ENCODE assay signal across 32 cellular contexts in the genomic region with DNA sequence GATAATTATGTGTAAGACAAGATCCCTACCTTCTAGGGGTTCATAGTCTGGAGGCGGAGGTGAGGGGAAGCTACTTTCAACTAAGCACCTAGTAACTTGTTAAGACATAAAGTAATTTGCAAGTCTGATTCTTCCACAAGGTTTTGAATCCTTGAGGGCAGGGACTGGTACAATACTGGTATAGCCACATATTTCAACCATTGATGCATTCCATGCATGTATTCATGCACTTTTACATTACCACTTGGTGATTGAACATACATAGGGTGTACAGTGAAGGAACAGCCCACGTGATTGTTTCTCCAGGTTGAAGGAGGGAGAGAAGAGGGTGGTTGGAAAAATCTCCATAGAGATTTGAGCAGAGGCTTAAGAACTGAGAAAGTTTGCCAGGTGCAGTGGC.
"Had no signal": no experiment of that assay in that cellular context is flagged by ENCODE, and none has a peak within 500 bp of the region (broad histone marks: within the 10 kb centered on the region; RNA-seq: fewer than 3 reads in every experiment).

No MANE protein-coding gene starts in this region.

- H3K36me3 Mint-ChIP-seq: immature natural killer cell; mesothelial cell of epicardium; naive B cell; natural killer cell; neural progenitor cell; stimulated activated naive B cell treated with anti-CD40 and anti-IgM and Interleukin-4, amounts not matched to agents 10 μg/mL and 1 μg/mL and 100 μg/mL, for 72 hours had no signal

- H3K9ac ChIP-seq: neural progenitor cell, parathyroid adenoma had no signal

- H3K36me3 ChIP-seq: left ventricle myocardium inferior, neural progenitor cell, neutrophil, right atrium auricular region, stomach, thyroid gland, transverse colon, upper lobe of right lung had no signal

- H3K4me3 Mint-ChIP-seq: immature natural killer cell; mesothelial cell of epicardium; naive B cell; natural killer cell; nephron progenitor cell; neural progenitor cell; stimulated activated naive B cell treated with anti-CD40 and anti-IgM and Interleukin-4, amounts not matched to agents 10 μg/mL and 1 μg/mL and 100 μg/mL, for 72 hours had no signal

- FAIRE-seq: islet of Langerhans, kidney, urothelium cell line had no signal

- H3K4me1 ChIP-seq: left ventricle myocardium inferior, parathyroid adenoma, psoas muscle, right atrium auricular region, testis, thyroid gland, transverse colon, upper lobe of right lung had no signal

- H3K27ac ChIP-seq: left ventricle myocardium inferior, neural progenitor cell, neutrophil, parathyroid adenoma, psoas muscle, right atrium auricular region, skin epidermis, stomach, testis, thyroid gland, transverse colon, upper lobe of right lung had no signal

- H3K4me3 ChIP-seq: left ventricle myocardium inferior, lung, neural progenitor cell, psoas muscle, right atrium auricular region, skin epidermis, stomach, testis, thyroid gland, transverse colon, upper lobe of right lung had no signal

- H3K27ac Mint-ChIP-seq: immature natural killer cell; mesothelial cell of epicardium; naive B cell; natural killer cell; nephron progenitor cell; neural progenitor cell; stimulated activated naive B cell treated with anti-CD40 and anti-IgM and Interleukin-4, amounts not matched to agents 10 μg/mL and 1 μg/mL and 100 μg/mL, for 72 hours had no signal

- H3K27me3 ChIP-seq: neural progenitor cell, right atrium auricular region, testis, thyroid gland had no signal

- H3K9me3 ChIP-seq: left ventricle myocardium inferior, neutrophil, psoas muscle, right atrium auricular region, stomach, testis, thyroid gland, transverse colon, upper lobe of right lung had no signal

- ATAC-seq: left colon; natural killer cell; psoas muscle; sciatic nerve; stimulated activated naive B cell treated with anti-CD40 and anti-IgM and Interleukin-4, amounts not matched to agents 10 μg/mL and 1 μg/mL and 100 μg/mL, for 72 hours; stimulated activated naive CD8-positive, alpha-beta T cell treated with anti-CD3 and anti-CD28 coated beads, Interleukin-15, Interleukin-2, amounts not matched to agents 100 U/mL and 50 U/mL, for 24 hours; upper lobe of right lung had no signal

- H3K4me1 Mint-ChIP-seq: immature natural killer cell; naive B cell; natural killer cell; stimulated activated naive B cell treated with anti-CD40 and anti-IgM and Interleukin-4, amounts not matched to agents 10 μg/mL and 1 μg/mL and 100 μg/mL, for 72 hours had no signal

- H3K9me3 Mint-ChIP-seq: immature natural killer cell; mesothelial cell of epicardium; natural killer cell; nephron progenitor cell; neural progenitor cell; stimulated activated naive B cell treated with anti-CD40 and anti-IgM and Interleukin-4, amounts not matched to agents 10 μg/mL and 1 μg/mL and 100 μg/mL, for 72 hours had no signal

- H2AFZ ChIP-seq: neural progenitor cell, parathyroid adenoma had no signal

- DNase-seq: hypothalamus; immature natural killer cell; kidney; left colon; left ventricle myocardium inferior; mesendoderm; naive B cell; natural killer cell; nephron progenitor cell; occipital lobe; psoas muscle; stimulated activated CD4-positive, alpha-beta T cell treated with anti-CD3 and anti-CD28 coated beads, Interleukin-12 subunit alpha, Interleukin-12 subunit beta, amount 100 ng/mL, for 4 hours; stimulated activated CD4-positive, alpha-beta T cell treated with anti-CD3 and anti-CD28 coated beads, Interleukin-15, amount 100 ng/mL, for 24 hours; stimulated activated CD4-positive, alpha-beta T cell treated with anti-CD3 and anti-CD28 coated beads, Interleukin-2, amount 100 ng/mL, for 24 hours; stimulated activated CD4-positive, alpha-beta T cell treated with anti-CD3 and anti-CD28 coated beads, Interleukin-4, amount 100 ng/mL, for 1 hour; stimulated activated naive B cell treated with anti-CD40 and anti-IgM and Interleukin-4, amounts not matched to agents 10 μg/mL and 1 μg/mL and 100 μg/mL, for 72 hours; stimulated activated naive CD8-positive, alpha-beta T cell treated with anti-CD3 and anti-CD28 coated beads, Interleukin-15, Interleukin-2, amounts not matched to agents 100 U/mL and 50 U/mL, for 24 hours; stomach; testis; thyroid gland; transverse colon; upper lobe of right lung had no signal

- H3K4me2 ChIP-seq: neural progenitor cell had no signal

- H3K79me2 ChIP-seq: parathyroid adenoma had no signal
